In the genomic region with DNA sequence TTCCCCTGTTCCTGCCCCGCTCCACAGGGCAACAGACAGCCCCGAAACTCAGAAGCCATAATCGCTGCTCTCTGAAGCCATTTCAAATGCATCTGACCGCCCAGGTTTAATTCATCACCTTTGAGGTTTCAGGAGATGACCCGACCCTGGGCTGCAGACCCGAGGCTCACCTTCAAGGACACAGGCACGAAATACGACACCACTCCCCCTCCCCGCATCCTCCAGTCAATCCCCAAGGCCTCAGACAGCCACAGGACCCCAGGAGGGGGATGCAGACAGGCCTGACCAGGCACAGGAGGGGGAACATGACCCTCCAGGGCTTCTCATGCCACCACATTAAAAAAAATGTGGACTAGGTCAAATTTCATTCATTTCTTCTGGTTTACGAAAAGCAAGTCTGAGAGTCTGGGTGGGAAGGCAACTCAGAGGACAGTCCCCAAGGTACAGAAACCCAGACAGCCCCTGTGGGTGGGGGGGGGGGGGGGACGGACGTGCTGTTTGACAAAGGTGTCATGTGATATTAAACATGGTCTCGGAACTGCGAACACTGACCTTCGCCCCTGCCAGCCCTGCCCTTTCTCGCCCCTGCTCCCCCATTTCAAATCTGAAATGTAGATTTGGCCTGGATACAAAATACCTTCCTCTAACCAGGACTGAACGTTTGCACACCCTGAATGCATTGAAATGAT, we compare ENCODE assay signal across 20 cellular contexts.
A peak's percentile ranks its signal among the peaks of the same experiment; 100 is the strongest.
DNase-seq lines count a peak whose midpoint lies in the region; ATAC-seq, FAIRE-seq and TF ChIP-seq lines count a peak whose summit lies in the region.
"Had no signal": no experiment of that assay in that cellular context is flagged by ENCODE, and none has a peak within 500 bp of the region (broad histone marks: within the 10 kb centered on the region; RNA-seq: fewer than 3 reads in every experiment).

No MANE protein-coding gene starts in this region.

- peaks cover 9% of the 10 kb centered on the region; the same call in 1 of the 2 replicates for H3K9me3 ChIP-seq in BLaER1

- no peaks in the 10 kb centered on the region for H4K20me1 ChIP-seq in BLaER1

- H3K4me1 ChIP-seq in BLaER1: peaks cover 83% of the 10 kb centered on the region

- H3K27ac Mint-ChIP-seq in IgD-negative memory B cell: peak overlapping the region in 2 of 3 donors; percentile 10 to 89
- peak overlapping the region; percentile 31 for H3K27ac Mint-ChIP-seq in nephron progenitor cell
- no peak overlapping the region for H3K27ac Mint-ChIP-seq in natural killer cell treated with Interleukin-12 subunit alpha and Interleukin-12 subunit beta and Interleukin-15 and Interleukin-18, amount 100 ng/mL, for 72 hours
- H3K27ac Mint-ChIP-seq: CD4-positive, CD25-positive, alpha-beta regulatory T cell had no signal

- no peaks in the 10 kb centered on the region for H3K27me3 ChIP-seq in BLaER1

- no peak for FAIRE-seq in urothelium cell line (lab: Jason Lieb, UNC)
- FAIRE-seq: A204.1 had no signal

- peak overlapping the region; percentile 60 for H3K27ac ChIP-seq in BLaER1

- TF ChIP-seq CTCF in nephron progenitor cell (IDR thresholded peaks at IDR 0.05): no peak

- H3K4me3 Mint-ChIP-seq in IgD-negative memory B cell (peak overlapping the region in 3 of 4 donors; percentile 41 to 87 (median 78)), nephron progenitor cell (peak overlapping the region; percentile 58)
- H3K4me3 Mint-ChIP-seq in natural killer cell treated with Interleukin-12 subunit alpha and Interleukin-12 subunit beta and Interleukin-15 and Interleukin-18, amount 100 ng/mL, for 72 hours: no peak overlapping the region
- H3K4me3 Mint-ChIP-seq: CD4-positive, CD25-positive, alpha-beta regulatory T cell had no signal

- H3K9me3 Mint-ChIP-seq in IgD-negative memory B cell (peaks cover 0 to 5% (median 0%) of the 10 kb centered on the region in 3 donors), nephron progenitor cell (peaks cover 6% of the 10 kb centered on the region)
- H3K9me3 Mint-ChIP-seq in natural killer cell treated with Interleukin-12 subunit alpha and Interleukin-12 subunit beta and Interleukin-15 and Interleukin-18, amount 100 ng/mL, for 72 hours: peaks cover 2% of the 10 kb centered on the region

- H3K4me2 ChIP-seq in BLaER1: peak overlapping the region; percentile 81

- H3K4me1 Mint-ChIP-seq in IgD-negative memory B cell (peaks cover 49 to 64% (median 56%) of the 10 kb centered on the region in 3 donors), nephron progenitor cell (peaks cover 81% of the 10 kb centered on the region)
- peaks cover 0 to 3% of the 10 kb centered on the region in 2 donors for H3K4me1 Mint-ChIP-seq in natural killer cell treated with Interleukin-12 subunit alpha and Interleukin-12 subunit beta and Interleukin-15 and Interleukin-18, amount 100 ng/mL, for 72 hours (ENCODE audit: low read depth in 2 of 2)
- H3K4me1 Mint-ChIP-seq: CD4-positive, CD25-positive, alpha-beta regulatory T cell had no signal

- no peak for ATAC-seq in natural killer cell treated with Interleukin-12 subunit alpha and Interleukin-12 subunit beta and Interleukin-15 and Interleukin-18, amount 100 ng/mL, for 72 hours
- ATAC-seq: Panc1 had no signal

- H3K9ac ChIP-seq in BLaER1: peak overlapping the region; percentile 34; the same call in 1 of the 2 replicates

- H3K36me3 Mint-ChIP-seq in IgD-negative memory B cell (no peaks in the 10 kb centered on the region), nephron progenitor cell (ENCODE audit: low read depth) (peaks cover 4% of the 10 kb centered on the region)
- no peaks in the 10 kb centered on the region for H3K36me3 Mint-ChIP-seq in natural killer cell treated with Interleukin-12 subunit alpha and Interleukin-12 subunit beta and Interleukin-15 and Interleukin-18, amount 100 ng/mL, for 72 hours
- H3K36me3 Mint-ChIP-seq: CD4-positive, CD25-positive, alpha-beta regulatory T cell had no signal

- H3K27me3 Mint-ChIP-seq in IgD-negative memory B cell (no peaks in the 10 kb centered on the region), nephron progenitor cell (ENCODE audit: low read depth, poor library complexity) (peaks cover 14% of the 10 kb centered on the region)
- peaks cover 21 to 24% of the 10 kb centered on the region in 2 donors for H3K27me3 Mint-ChIP-seq in natural killer cell treated with Interleukin-12 subunit alpha and Interleukin-12 subunit beta and Interleukin-15 and Interleukin-18, amount 100 ng/mL, for 72 hours

- H3K4me3 ChIP-seq in BLaER1: peak overlapping the region; percentile 25; the same call in 1 of the 2 replicates

- DNase-seq in iPS DF 19.7 (ENCODE audit: low read depth, low spot score) (peak; percentile 17), nephron progenitor cell (peak; percentile 58), urothelium cell line (ENCODE audit: low spot score) (no peak), SK-N-DZ (ENCODE audit: low spot score) (no peak)
- DNase-seq in activated naive CD4-positive, alpha-beta T cell (lab: John Stamatoyannopoulos, UW): no peak
- DNase-seq in natural killer cell treated with Interleukin-12 subunit alpha and Interleukin-12 subunit beta and Interleukin-15 and Interleukin-18, amount 100 ng/mL, for 72 hours (ENCODE audit: low spot score): no peak
- DNase-seq: Calu3; CD4-positive, CD25-positive, alpha-beta regulatory T cell; DMS79 treated with DMSO at 0.1 percent for 48 hours; GOT3; NCI-H1417; NCI-H2029; NCI-H2171 treated with DMSO at 0.1 percent for 48 hours; NCI-H510A; NCI-H82; SHP77 had no signal

- H3K36me3 ChIP-seq in BLaER1: no peaks in the 10 kb centered on the region

Comparison
In these comparisons a context has a peak if more than half of its experiments do, and no peak if none do; other contexts are left out.
1. H3K27ac Mint-ChIP-seq: peak in IgD-negative memory B cell (2 of 3) and nephron progenitor cell (single experiment); none in natural killer cell treated with Interleukin-12 subunit alpha and Interleukin-12 subunit beta and Interleukin-15 and Interleukin-18, amount 100 ng/mL, for 72 hours (0 of 2).
2. DNase-seq: peak in iPS DF 19.7 (single experiment) and nephron progenitor cell (single experiment); none in activated naive CD4-positive, alpha-beta T cell (0 of 4), urothelium cell line (single experiment), SK-N-DZ (single experiment) and natural killer cell treated with Interleukin-12 subunit alpha and Interleukin-12 subunit beta and Interleukin-15 and Interleukin-18, amount 100 ng/mL, for 72 hours (single experiment).